In the genomic region with DNA sequence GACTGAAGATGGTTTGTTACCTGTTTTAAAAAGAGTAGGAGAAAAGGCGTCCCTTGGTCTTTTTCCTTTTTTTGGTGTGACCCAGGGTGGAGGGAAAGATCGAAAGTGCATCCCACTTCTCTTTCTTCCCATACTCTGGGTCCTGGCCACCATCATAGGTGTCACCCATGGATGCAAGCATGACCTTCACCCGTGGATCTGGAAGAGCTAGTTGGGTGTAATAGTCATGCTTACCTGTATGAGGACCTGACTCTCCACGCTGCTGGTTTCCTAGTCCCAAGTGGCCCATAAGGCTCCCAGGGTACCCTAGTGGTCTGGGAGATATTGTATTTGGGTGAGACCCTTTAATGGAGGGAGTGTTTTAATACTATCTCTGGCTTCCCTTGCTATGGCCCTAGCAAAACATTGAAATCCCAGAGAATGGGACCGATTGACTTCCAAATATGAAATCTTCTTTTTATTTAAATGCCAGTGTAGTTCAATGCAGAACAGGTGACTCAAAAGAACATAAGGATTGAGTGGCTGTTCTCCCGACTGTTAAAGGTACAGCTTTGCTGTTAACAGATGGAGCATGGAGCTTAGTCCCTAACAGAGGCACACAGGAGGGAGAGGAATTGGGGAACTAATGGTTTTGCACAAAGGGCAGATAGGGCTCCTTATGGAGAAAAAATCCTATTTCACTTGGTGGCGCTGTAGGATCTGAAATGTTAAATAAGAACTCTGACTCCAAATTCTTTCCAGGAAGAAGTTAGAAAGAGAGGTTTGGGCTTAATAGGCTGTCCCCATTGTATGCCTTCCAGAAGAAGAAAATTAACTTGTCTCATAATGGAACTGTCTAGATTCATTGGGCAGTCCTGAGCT, we compare ENCODE assay signal across 15 cellular contexts. TPM values are rescaled to one million over a fixed set of nuclear protein-coding genes. Genes with fewer than 3 reads are reported as not detected.
DNase-seq lines count a peak whose midpoint lies in the region; ATAC-seq and TF ChIP-seq lines count a peak whose summit lies in the region.
"Had no signal": no experiment of that assay in that cellular context is flagged by ENCODE, and none has a peak within 500 bp of the region (broad histone marks: within the 10 kb centered on the region; RNA-seq: fewer than 3 reads in every experiment).

No MANE protein-coding gene starts in this region.

- H2AFZ ChIP-seq in DND-41 (ENCODE audit: low read depth, low read length) (no peak overlapping the region), PC-3 (ENCODE audit: low read length) (no peak overlapping the region)

- peaks cover 81% of the 10 kb centered on the region for H3K9me3 ChIP-seq in DND-41 (ENCODE audit: insufficient read depth, low read length, severe bottlenecking)
- peaks cover 86% of the 10 kb centered on the region for H3K9me3 ChIP-seq in PC-3 (ENCODE audit: low read length)

- H3K9ac ChIP-seq in DND-41 (ENCODE audit: low read depth, low read length) (no peak overlapping the region), PC-3 (ENCODE audit: low read length) (no peak overlapping the region)

- no TSS peak for BruUV-seq in PC-3 (replicated peaks; lab: Mats Ljungman, UMichigan)

- ATAC-seq in DND-41 (ENCODE audit: insufficient read depth, low read depth) (no peak), PC-3 (no peak)
- ATAC-seq: activated T-helper 17 cell treated with anti-CD3 and anti-CD28 coated beads, Interleukin-2, amount 50 U/mL, for 72 hours had no signal

- H3K4me1 ChIP-seq in DND-41 (ENCODE audit: insufficient read depth, low read length): no peaks in the 10 kb centered on the region
- no peaks in the 10 kb centered on the region for H3K4me1 ChIP-seq in PC-3 (ENCODE audit: insufficient read depth, low read length)
- H3K4me1 ChIP-seq: SJSA1 had no signal

- intact Hi-C loops in PC-3 (cut with micrococcal nuclease) (no loop called here), cardiac septum (cut with DNase I) (no loop called here)

- H3K4me3 ChIP-seq in DND-41 (ENCODE audit: low read depth in 1 of 2, low read length in 2 of 2) (no peak overlapping the region), PC-3 (ENCODE audit: low read length) (no peak overlapping the region)
- H3K4me3 ChIP-seq: SJSA1 had no signal

- no peaks in the 10 kb centered on the region for H3K79me2 ChIP-seq in DND-41 (ENCODE audit: insufficient read depth, low read length)
- H3K79me2 ChIP-seq in PC-3 (ENCODE audit: low read length): no peaks in the 10 kb centered on the region

- TF ChIP-seq CTCF in DND-41 (IDR thresholded peaks at IDR 0.05; ENCODE audit: borderline replicate concordance, extremely low read depth, low read length, poor library complexity, severe bottlenecking) (no peak), PC-3 (conservative IDR thresholded peaks at IDR 0.05; ENCODE audit: low read depth, low read length) (0 out of 2 replicates have a peak, but pooled peaks have one; percentile 13)

- H3K27ac ChIP-seq in DND-41 (ENCODE audit: low read length) (no peak overlapping the region), PC-3 (ENCODE audit: low read length) (no peak overlapping the region)
- H3K27ac ChIP-seq: SJSA1 had no signal

- H3F3A ChIP-seq in PC-3 (ENCODE audit: low read length, unreplicated experiment): no peaks in the 10 kb centered on the region

- CTCF ChIA-PET in PC-3 (lab: Charles Lee): no interaction called here

- H3K36me3 ChIP-seq in DND-41 (ENCODE audit: insufficient read depth, low read length) (peaks cover 12% of the 10 kb centered on the region; the same call in 1 of the 2 replicates), PC-3 (ENCODE audit: low read depth, low read length) (peaks cover 8% of the 10 kb centered on the region)

- no peaks in the 10 kb centered on the region for H4K20me1 ChIP-seq in DND-41 (ENCODE audit: insufficient read depth, low read length)
- no peaks in the 10 kb centered on the region for H4K20me1 ChIP-seq in PC-3 (ENCODE audit: low read length)

- H3K27me3 ChIP-seq in DND-41 (ENCODE audit: insufficient read depth, low read length, poor library complexity) (no peaks in the 10 kb centered on the region), PC-3 (ENCODE audit: low read length) (no peaks in the 10 kb centered on the region)
- H3K27me3 ChIP-seq: SJSA1 had no signal

- DNase-seq in DMS53 (lab: John Stamatoyannopoulos, UW) (peak; percentile 67), DMS53 treated with DMSO at 0.1 percent for 48 hours (lab: John Stamatoyannopoulos, UW; ENCODE audit: unreplicated experiment) (no peak), DND-41 (peak; percentile 42), PC-3 (no peak), fibroblast of gingiva (ENCODE audit: low read depth) (peak; percentile 22), NCI-H2029 treated with DMSO at 0.1 percent for 48 hours (lab: John Stamatoyannopoulos, UW) (no peak), cardiac septum (ENCODE audit: low spot score) (no peak), cerebellar nuclear complex (lab: John Stamatoyannopoulos, UW) (no peak)
- DNase-seq: 8988T, EL, hypothalamus, midbrain, substantia nigra had no signal

- POLR2A ChIA-PET in PC-3 (lab: Charles Lee; ENCODE audit: unreplicated experiment): no interaction called here

- no peak overlapping the region for H3K4me2 ChIP-seq in DND-41 (ENCODE audit: insufficient read depth, low read length)
- H3K4me2 ChIP-seq in PC-3 (ENCODE audit: low read length): no peak overlapping the region

- H3K9me2 ChIP-seq in PC-3 (replicated peaks; ENCODE audit: low read length): no peaks in the 10 kb centered on the region

RNA-seq across cellular contexts. Expression of a gene that starts 7.0 kb away (rescaled TPM):
- total RNA-seq in PC-3 (2014; rRNA removed) (3.1 and 4.2 TPM in 2 replicates), cardiac septum (9.9 TPM)

RNA-seq across cellular contexts. Expression of a gene that starts 12.1 kb away (rescaled TPM):
- total RNA-seq in PC-3 (2014; rRNA removed) (2.4 and 3.6 TPM in 2 replicates), cardiac septum (4.8 TPM)

RNA-seq across cellular contexts. Expression of a gene that starts 17.3 kb away (rescaled TPM):
- total RNA-seq in PC-3 (2014; rRNA removed) (0.33 and 0.46 TPM in 2 replicates), cardiac septum (4.5 TPM)

RNA-seq across cellular contexts. Expression of a gene that starts 33.1 kb away (rescaled TPM):
- total RNA-seq in PC-3 (2014; rRNA removed) (15.0 and 16.9 TPM in 2 replicates), cardiac septum (3.5 TPM)

RNA-seq across cellular contexts. Expression of a gene that starts 39.5 kb away (rescaled TPM):
- total RNA-seq in PC-3 (2014; rRNA removed) (4.3 and 5.0 TPM in 2 replicates), cardiac septum (3.6 TPM)

Comparison
In these comparisons a context has a peak if more than half of its experiments do, and no peak if none do; other contexts are left out.
1. DNase-seq: peak in DMS53 (single experiment), DND-41 (single experiment) and fibroblast of gingiva (single experiment); none in DMS53 treated with DMSO at 0.1 percent for 48 hours (single experiment), PC-3 (single experiment), NCI-H2029 treated with DMSO at 0.1 percent for 48 hours (single experiment), cardiac septum (single experiment) and cerebellar nuclear complex (0 of 2).